22 cellular contexts compared by ENCODE assay signal in genomic region chr20:36441416-36441815, GRCh38.
"Had no signal": no experiment of that assay in that cellular context is flagged by ENCODE, and none has a peak within 500 bp of the region (broad histone marks: within the 10 kb centered on the region; RNA-seq: fewer than 3 reads in every experiment).

No MANE protein-coding gene starts in this region.

- H3K36me3 Mint-ChIP-seq: activated naive CD4-positive, alpha-beta T cell treated with anti-CD3 and anti-CD28 coated beads, Interleukin-2, amount 50 U/mL, for 24 hours; naive B cell had no signal

- H3K27me3 Mint-ChIP-seq: activated naive CD4-positive, alpha-beta T cell treated with anti-CD3 and anti-CD28 coated beads, Interleukin-2, amount 50 U/mL, for 24 hours had no signal

- H3K27me3 ChIP-seq: right atrium auricular region had no signal

- H3K4me3 Mint-ChIP-seq: activated CD4-positive, alpha-beta T cell treated with anti-CD3 and anti-CD28 coated beads, Interleukin-2, amount 10 ng/mL, durations not matched to agents 7 days and 5 days; activated CD8-positive, alpha-beta T cell treated with anti-CD3 and anti-CD28 coated beads, Interleukin-2, amount 10 ng/mL, durations not matched to agents 7 days and 5 days; activated naive CD4-positive, alpha-beta T cell treated with anti-CD3 and anti-CD28 coated beads, Interleukin-2, amount 50 U/mL, for 24 hours; activated T-helper 1 cell treated with anti-CD3 and anti-CD28 coated beads, Interleukin-12 subunit alpha, Interleukin-12 subunit beta, Interleukin-2, Interleukin-4 antibody, amounts not matched to agents 30 ng/mL and 10 ng/mL and 1 ng/mL, durations not matched to agents 14 hours and 24 hours and 36 hours; brain; neural crest cell had no signal

- H3K9me3 Mint-ChIP-seq: activated CD4-positive, alpha-beta T cell treated with anti-CD3 and anti-CD28 coated beads, Interleukin-2, amount 10 ng/mL, durations not matched to agents 7 days and 5 days; activated naive CD4-positive, alpha-beta T cell treated with anti-CD3 and anti-CD28 coated beads, Interleukin-2, amount 50 U/mL, for 24 hours; activated T-helper 1 cell treated with anti-CD3 and anti-CD28 coated beads, Interleukin-12 subunit alpha, Interleukin-12 subunit beta, Interleukin-2, Interleukin-4 antibody, amounts not matched to agents 30 ng/mL and 10 ng/mL and 1 ng/mL, durations not matched to agents 14 hours and 24 hours and 36 hours; neural crest cell had no signal

- H3K27ac ChIP-seq: heart right ventricle, left lung, psoas muscle, right atrium auricular region, spleen, thoracic aorta had no signal

- H3K4me1 ChIP-seq: psoas muscle had no signal

- H3K4me3 ChIP-seq: heart right ventricle, left lung, lung, psoas muscle, right atrium auricular region, spleen, thoracic aorta had no signal

- H3K36me3 ChIP-seq: heart right ventricle, left lung, right atrium auricular region, spleen, thoracic aorta had no signal

- H3K27ac Mint-ChIP-seq: activated CD8-positive, alpha-beta T cell treated with anti-CD3 and anti-CD28 coated beads, Interleukin-2, amount 10 ng/mL, durations not matched to agents 7 days and 5 days; activated naive CD4-positive, alpha-beta T cell treated with anti-CD3 and anti-CD28 coated beads, Interleukin-2, amount 50 U/mL, for 24 hours; activated T-helper 1 cell treated with anti-CD3 and anti-CD28 coated beads, Interleukin-12 subunit alpha, Interleukin-12 subunit beta, Interleukin-2, Interleukin-4 antibody, amounts not matched to agents 30 ng/mL and 10 ng/mL and 1 ng/mL, durations not matched to agents 14 hours and 24 hours and 36 hours; brain had no signal

- DNase-seq: activated CD4-positive, alpha-beta T cell treated with anti-CD3 and anti-CD28 coated beads, Interleukin-2, amount 10 ng/mL, durations not matched to agents 7 days and 5 days; activated CD4-positive, CD25-positive, alpha-beta regulatory T cell treated with anti-CD3 and anti-CD28 coated beads, Interleukin-2, amount 50 U/mL, for 72 hours; activated CD8-positive, alpha-beta T cell treated with anti-CD3 and anti-CD28 coated beads, Interleukin-2, amount 10 ng/mL, durations not matched to agents 7 days and 5 days; activated gamma-delta T cell treated with Interleukin-2 at 50 U/mL for 16 hours; aorta; effector CD4-positive, alpha-beta T cell; heart right ventricle; left lung; naive B cell; psoas muscle; spleen; stimulated activated CD4-positive, alpha-beta T cell treated with anti-CD3 and anti-CD28 coated beads, Interleukin-4, amount 100 ng/mL, for 1 hour; stimulated activated naive CD4-positive, alpha-beta T cell; T-helper 2 cell had no signal

- FAIRE-seq: endometrium had no signal

- ATAC-seq: activated CD8-positive, alpha-beta T cell treated with anti-CD3 and anti-CD28 coated beads, Interleukin-2, amount 10 ng/mL, durations not matched to agents 7 days and 5 days; heart right ventricle; left lung; psoas muscle had no signal

- H3K4me1 Mint-ChIP-seq: brain, neural crest cell had no signal

- H3K9me3 ChIP-seq: heart right ventricle, left lung, psoas muscle, right atrium auricular region, spleen, thoracic aorta had no signal
